In the genomic region with DNA sequence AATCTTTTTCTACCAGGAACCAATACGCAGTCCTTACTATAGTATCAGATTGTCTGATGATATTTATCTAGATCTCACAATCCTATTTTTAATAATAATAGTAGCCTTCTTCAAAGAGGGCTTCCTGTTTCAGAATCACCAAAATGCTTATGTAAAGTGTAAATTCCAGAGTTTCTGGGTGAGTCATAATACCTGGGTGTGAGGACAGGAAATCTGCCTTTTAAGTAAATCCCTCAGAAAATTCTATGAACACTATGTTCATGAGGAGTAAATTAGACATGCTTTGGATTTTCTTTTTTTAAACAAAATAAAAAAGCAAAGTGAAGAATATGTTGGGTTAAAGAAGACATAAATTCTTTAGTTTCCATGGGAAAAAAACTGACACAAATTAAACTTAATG, we compare ENCODE assay signal across 22 cellular contexts. TPM values are rescaled to one million over a fixed set of nuclear protein-coding genes. Genes with fewer than 3 reads are reported as not detected.
DNase-seq lines count a peak whose midpoint lies in the region; ATAC-seq and TF ChIP-seq lines count a peak whose summit lies in the region.
"Had no signal": no experiment of that assay in that cellular context is flagged by ENCODE, and none has a peak within 500 bp of the region (broad histone marks: within the 10 kb centered on the region; RNA-seq: fewer than 3 reads in every experiment).

No MANE protein-coding gene starts in this region.

- in situ Hi-C loops in astrocyte of the spinal cord (cut with HindIII; ENCODE audit: low sequenced_read_pairs), result no loop called here

- intact Hi-C loops in CD4-positive, alpha-beta T cell (cut with DNase I, micrococcal nuclease), result no loop called here

- no peak overlapping the region for H2BK120ac ChIP-seq in mesendoderm (ENCODE audit: low read depth, low read length)

- no peak overlapping the region for H3K56ac ChIP-seq in mesendoderm (ENCODE audit: low read length)

- ATAC-seq in CD4-positive, alpha-beta T cell (ENCODE audit: poor library complexity), result no peak
- ATAC-seq in HG03571 (IDR thresholded peaks at IDR 0.05; ENCODE audit: unreplicated experiment), result no peak
- ATAC-seq: naive thymus-derived CD8-positive, alpha-beta T cell; sciatic nerve; stimulated activated effector memory CD8-positive, alpha-beta T cell treated with anti-CD3 and anti-CD28 coated beads, Interleukin-12 subunit alpha, Interleukin-12 subunit beta, amount 100 ng/mL, for 72 hours had no signal

- no peaks in the 10 kb centered on the region for H3K27me3 ChIP-seq in mesendoderm (ENCODE audit: insufficient read depth, low read length, poor library complexity)
- H3K27me3 ChIP-seq in CD4-positive, alpha-beta T cell (ENCODE audit: control insufficient read depth, insufficient read depth, low read length), result no peaks in the 10 kb centered on the region
- H3K27me3 ChIP-seq: MG63, ovary had no signal

- CTCF ChIA-PET in CD4-positive, alpha-beta T cell (lab: Charles Lee), result no interaction called here

- no peaks in the 10 kb centered on the region for H3K9me3 ChIP-seq in CD4-positive, alpha-beta T cell (ENCODE audit: control insufficient read depth, low read length)
- H3K9me3 ChIP-seq: HAP-1, MG63, ovary, thoracic aorta had no signal

- peaks cover 2% of the 10 kb centered on the region for H3K4me1 ChIP-seq in mesendoderm (ENCODE audit: control insufficient read depth, low read depth, low read length)

- H3K4me2 ChIP-seq in mesendoderm (ENCODE audit: low read length), result no peak overlapping the region

- no peak for TF ChIP-seq CTCF in astrocyte of the spinal cord (IDR thresholded peaks at IDR 0.05; ENCODE audit: low read depth, low read length)
- TF ChIP-seq CTCF in CD4-positive, alpha-beta T cell (IDR thresholded peaks at IDR 0.05), result no peak

- H4K8ac ChIP-seq in mesendoderm (ENCODE audit: low read depth, low read length), result no peak overlapping the region

- H3K18ac ChIP-seq in mesendoderm (ENCODE audit: low read length), result no peak overlapping the region

- H3K36me3 ChIP-seq in mesendoderm (ENCODE audit: control insufficient read depth, insufficient read depth, low read length), result no peaks in the 10 kb centered on the region
- H3K36me3 ChIP-seq: HAP-1, MG63, ovary, thoracic aorta had no signal

- POLR2A ChIA-PET in CD4-positive, alpha-beta T cell (lab: Charles Lee), result no interaction called here

- H3K4me3 Mint-ChIP-seq in CD4-positive, alpha-beta T cell, result no peak overlapping the region
- H3K4me3 Mint-ChIP-seq: activated CD4-positive, alpha-beta T cell treated with anti-CD3 and anti-CD28 coated beads, Interleukin-2, amount 10 ng/mL, durations not matched to agents 7 days and 5 days; dendritic cell treated with granulocyte-macrophage colony-stimulating factor and Interleukin-4, amounts not matched to agents 40 ng/mL and 50 ng/mL, for 4 days; naive thymus-derived CD8-positive, alpha-beta T cell; stimulated activated effector memory CD8-positive, alpha-beta T cell treated with anti-CD3 and anti-CD28 coated beads, Interleukin-12 subunit alpha, Interleukin-12 subunit beta, amount 100 ng/mL, for 72 hours had no signal

- H2BK5ac ChIP-seq in mesendoderm (ENCODE audit: low read length), result no peak overlapping the region

- H3K23ac ChIP-seq in mesendoderm (ENCODE audit: low read length), result no peak overlapping the region

- no peaks in the 10 kb centered on the region for H3K79me1 ChIP-seq in mesendoderm (ENCODE audit: low read length)

- H3K9ac ChIP-seq in mesendoderm (ENCODE audit: low read length), result no peak overlapping the region

- H3K9me3 Mint-ChIP-seq in CD4-positive, alpha-beta T cell, result no peaks in the 10 kb centered on the region
- H3K9me3 Mint-ChIP-seq: activated CD4-positive, alpha-beta T cell treated with anti-CD3 and anti-CD28 coated beads, Interleukin-2, amount 10 ng/mL, durations not matched to agents 7 days and 5 days; dendritic cell treated with granulocyte-macrophage colony-stimulating factor and Interleukin-4, amounts not matched to agents 40 ng/mL and 50 ng/mL, for 4 days had no signal

- DNase-seq in DMS53 (lab: John Stamatoyannopoulos, UW) (peak; percentile 50), LoVo (ENCODE audit: low spot score) (peak; percentile 19), astrocyte of the spinal cord (ENCODE audit: low read depth, low spot score) (peak; percentile 52), mesendoderm (peak; percentile 42), NCI-H774 (lab: John Stamatoyannopoulos, UW) (no peak)
- no peak for DNase-seq in CD4-positive, alpha-beta T cell
- DNase-seq: activated CD4-positive, alpha-beta T cell treated with anti-CD3 and anti-CD28 coated beads, Interleukin-2, amount 10 ng/mL, durations not matched to agents 7 days and 5 days; foreskin melanocyte; MG63; naive thymus-derived CD8-positive, alpha-beta T cell; NCI-H1417 treated with DMSO at 0.1 percent for 48 hours; NCI-H69; ovary; SIG-M5; T-helper 2 cell had no signal

- no peaks in the 10 kb centered on the region for H3K36me3 Mint-ChIP-seq in CD4-positive, alpha-beta T cell (ENCODE audit: low read depth)
- H3K36me3 Mint-ChIP-seq: naive thymus-derived CD8-positive, alpha-beta T cell; stimulated activated effector memory CD8-positive, alpha-beta T cell treated with anti-CD3 and anti-CD28 coated beads, Interleukin-12 subunit alpha, Interleukin-12 subunit beta, amount 100 ng/mL, for 72 hours had no signal

- no peak overlapping the region for H2AK5ac ChIP-seq in mesendoderm (ENCODE audit: low read length)

- no peaks in the 10 kb centered on the region for H3K4me1 Mint-ChIP-seq in CD4-positive, alpha-beta T cell (ENCODE audit: low read depth)
- H3K4me1 Mint-ChIP-seq: activated CD4-positive, alpha-beta T cell treated with anti-CD3 and anti-CD28 coated beads, Interleukin-2, amount 10 ng/mL, durations not matched to agents 7 days and 5 days; naive thymus-derived CD8-positive, alpha-beta T cell; stimulated activated effector memory CD8-positive, alpha-beta T cell treated with anti-CD3 and anti-CD28 coated beads, Interleukin-12 subunit alpha, Interleukin-12 subunit beta, amount 100 ng/mL, for 72 hours had no signal

- H4K5ac ChIP-seq in mesendoderm (ENCODE audit: low read length), result no peak overlapping the region

- H3K27ac ChIP-seq in mesendoderm (ENCODE audit: low read depth, low read length), result no peak overlapping the region
- H3K27ac ChIP-seq in CD4-positive, alpha-beta T cell (ENCODE audit: low read depth, low read length), result no peak overlapping the region
- H3K27ac ChIP-seq: ovary, thoracic aorta, VCaP had no signal

- no CpG with 5 or more reads among the region's 1 CpG for WGBS in mesendoderm (ENCODE audit: extremely low coverage, insufficient coverage, low lambda C conversion rate)

- H2BK15ac ChIP-seq in mesendoderm (replicated peaks; ENCODE audit: low read depth), result no peak overlapping the region

- no peak overlapping the region for H3K4ac ChIP-seq in mesendoderm (ENCODE audit: low read depth, low read length)

- no peaks in the 10 kb centered on the region for H3K79me2 ChIP-seq in mesendoderm (ENCODE audit: control insufficient read depth, insufficient read depth, low read length)

- H3K4me3 ChIP-seq in astrocyte of the spinal cord (ENCODE audit: low read depth, low read length) (no peak overlapping the region), mesendoderm (ENCODE audit: low read length) (no peak overlapping the region)
- H3K4me3 ChIP-seq: HAP-1, MG63, ovary, thoracic aorta had no signal

- H3K27me3 Mint-ChIP-seq in CD4-positive, alpha-beta T cell, result no peaks in the 10 kb centered on the region
- H3K27me3 Mint-ChIP-seq: activated CD4-positive, alpha-beta T cell treated with anti-CD3 and anti-CD28 coated beads, Interleukin-2, amount 10 ng/mL, durations not matched to agents 7 days and 5 days; dendritic cell treated with granulocyte-macrophage colony-stimulating factor and Interleukin-4, amounts not matched to agents 40 ng/mL and 50 ng/mL, for 4 days had no signal

- no peak overlapping the region for H3K27ac Mint-ChIP-seq in CD4-positive, alpha-beta T cell
- H3K27ac Mint-ChIP-seq: activated CD4-positive, alpha-beta T cell treated with anti-CD3 and anti-CD28 coated beads, Interleukin-2, amount 10 ng/mL, durations not matched to agents 7 days and 5 days; dendritic cell treated with granulocyte-macrophage colony-stimulating factor and Interleukin-4, amounts not matched to agents 40 ng/mL and 50 ng/mL, for 4 days; stimulated activated effector memory CD8-positive, alpha-beta T cell treated with anti-CD3 and anti-CD28 coated beads, Interleukin-12 subunit alpha, Interleukin-12 subunit beta, amount 100 ng/mL, for 72 hours had no signal

RNA-seq across cellular contexts. Expression of a gene that starts 20.5 kb away (rescaled TPM):
- 23.1 TPM for polyA plus RNA-seq in mesendoderm (2013, experiment 1 of 2)
- polyA plus RNA-seq in mesendoderm (2013, experiment 2 of 2), result 19.6 TPM
- total RNA-seq in CD4-positive, alpha-beta T cell, result not detected
- total RNA-seq: activated CD4-positive, alpha-beta T cell treated with anti-CD3 and anti-CD28 coated beads, Interleukin-2, amount 10 ng/mL, durations not matched to agents 7 days and 5 days; naive thymus-derived CD8-positive, alpha-beta T cell had no signal
- polyA plus RNA-seq: naive thymus-derived CD8-positive, alpha-beta T cell had no signal

Comparison
In these comparisons a context has a peak if more than half of its experiments do, and no peak if none do; other contexts are left out.
1. DNase-seq: peak in DMS53 (single experiment), LoVo (single experiment), astrocyte of the spinal cord (single experiment) and mesendoderm (single experiment); none in CD4-positive, alpha-beta T cell (0 of 10) and NCI-H774 (single experiment).